ENCODE assay signal across 8 cellular contexts in genomic region chr14:49770212-49770817, GRCh38. TPM values are rescaled to one million over a fixed set of nuclear protein-coding genes. Genes with fewer than 3 reads are reported as not detected.
DNase-seq lines count a peak whose midpoint lies in the region; ATAC-seq and TF ChIP-seq lines count a peak whose summit lies in the region.

No MANE protein-coding gene starts in this region.

- ATAC-seq in heart right ventricle (no peak), left colon (peak; percentile 59), upper lobe of left lung (ENCODE audit: low FRiP score in 2 of 2) (peak in 1 of 2 donors; percentile 24), GM18907 (IDR thresholded peaks at IDR 0.05; ENCODE audit: unreplicated experiment) (no peak), HG02623 (IDR thresholded peaks at IDR 0.05; ENCODE audit: unreplicated experiment) (no peak)
- no peak for ATAC-seq in activated naive CD4-positive, alpha-beta T cell treated with anti-CD3 and anti-CD28 coated beads, Interleukin-2, amount 50 U/mL, for 72 hours

- WGBS in heart right ventricle, 2 donors: 69 to 75% methylated on average over 4 of the region's 4 CpGs
- 52 to 63% methylated on average over 4 of the region's 4 CpGs for WGBS in upper lobe of left lung, 2 donors

- DNase-seq in left ventricle myocardium inferior (no peak), heart right ventricle (no peak), left colon (peak; percentile 47 to 77), upper lobe of left lung (peak in 1 of 2 donors; percentile 46), KG1 (lab: John Stamatoyannopoulos, UW) (no peak)
- no peak for DNase-seq in activated naive CD4-positive, alpha-beta T cell treated with anti-CD3 and anti-CD28 coated beads, Interleukin-2, amount 50 U/mL, for 72 hours (ENCODE audit: low spot score in 2 of 2)

- no peak for TF ChIP-seq POLR2A in upper lobe of left lung (IDR thresholded peaks at IDR 0.05)

- H3K4me3 ChIP-seq in left ventricle myocardium inferior: peak overlapping the region; percentile 99
- H3K4me3 ChIP-seq in heart right ventricle: peak overlapping the region in 5 of 10 donors; percentile 6 to 99 (median 97)
- peak overlapping the region in 3 of 4 donors; percentile 87 to 99 (median 92) for H3K4me3 ChIP-seq in upper lobe of left lung

- intact Hi-C loops in left ventricle myocardium inferior (cut with micrococcal nuclease): no loop called here
- intact Hi-C loops in heart right ventricle (cut with DNase I): loop anchor here in 1 of 10 donors (10.0 kb wide), 1 partner anchor 64 kb away; no protein-coding TSS in a partner anchor
- intact Hi-C loops in left colon (cut with DNase I, micrococcal nuclease): no loop called here

- H3K9me3 Mint-ChIP-seq in activated naive CD4-positive, alpha-beta T cell treated with anti-CD3 and anti-CD28 coated beads, Interleukin-2, amount 50 U/mL, for 72 hours: no peaks in the 10 kb centered on the region

- H3K27ac ChIP-seq in left ventricle myocardium inferior (replicated peaks) (peak overlapping the region; percentile 34), heart right ventricle (peak overlapping the region in 1 of 10 donors; percentile 48), upper lobe of left lung (peak overlapping the region; percentile 93 to 98 (median 97))

- H3K9me3 ChIP-seq in left ventricle myocardium inferior (replicated peaks) (no peaks in the 10 kb centered on the region), heart right ventricle (no peaks in the 10 kb centered on the region), upper lobe of left lung (no peaks in the 10 kb centered on the region)

- peaks cover 4 to 10% of the 10 kb centered on the region in 2 donors for H3K36me3 Mint-ChIP-seq in activated naive CD4-positive, alpha-beta T cell treated with anti-CD3 and anti-CD28 coated beads, Interleukin-2, amount 50 U/mL, for 72 hours

- TF ChIP-seq EP300 in upper lobe of left lung (IDR thresholded peaks at IDR 0.05): no peak

- H3K27me3 ChIP-seq in left ventricle myocardium inferior (ENCODE audit: low read depth) (no peaks in the 10 kb centered on the region), heart right ventricle (no peaks in the 10 kb centered on the region), upper lobe of left lung (no peaks in the 10 kb centered on the region)

- H3K36me3 ChIP-seq in left ventricle myocardium inferior (peaks cover 34% of the 10 kb centered on the region), heart right ventricle (peaks cover 0 to 37% (median 18%) of the 10 kb centered on the region in 9 donors), upper lobe of left lung (peaks cover 8 to 33% (median 11%) of the 10 kb centered on the region in 4 donors)

- H3K4me1 ChIP-seq in left ventricle myocardium inferior: peaks cover 47% of the 10 kb centered on the region
- H3K4me1 ChIP-seq in heart right ventricle: peaks cover 2 to 43% (median 31%) of the 10 kb centered on the region in 9 donors
- H3K4me1 ChIP-seq in upper lobe of left lung: peaks cover 24 to 35% (median 29%) of the 10 kb centered on the region in 4 donors

- peak overlapping the region; percentile 72 to 97 for H3K27ac Mint-ChIP-seq in activated naive CD4-positive, alpha-beta T cell treated with anti-CD3 and anti-CD28 coated beads, Interleukin-2, amount 50 U/mL, for 72 hours

- no peak for TF ChIP-seq CTCF in left ventricle myocardium inferior (IDR thresholded peaks at IDR 0.05; ENCODE audit: borderline replicate concordance)
- TF ChIP-seq CTCF in heart right ventricle (IDR thresholded peaks at IDR 0.05): no peak
- no peak for TF ChIP-seq CTCF in upper lobe of left lung (IDR thresholded peaks at IDR 0.05)

RNA-seq across cellular contexts. Expression of gene KLHDC2, which starts 2.4 kb away (rescaled TPM):
- 85.3 TPM for total RNA-seq in left ventricle myocardium inferior
- total RNA-seq in heart right ventricle: 100 to 1,000 TPM in 1 of 10 donors, 10 to 100 TPM in 9; 68.9 to 106 (median 83.8) TPM
- 10 to 100 TPM; 40.2 to 41.7 TPM for polyA plus RNA-seq in heart right ventricle
- 10 to 100 TPM; 19.1 to 20.6 TPM for total RNA-seq in activated naive CD4-positive, alpha-beta T cell treated with anti-CD3 and anti-CD28 coated beads, Interleukin-2, amount 50 U/mL, for 72 hours
- 10 to 100 TPM; 70.6 to 71.3 TPM for total RNA-seq in left colon
- 10 to 100 TPM; 35.4 to 77.5 (median 53.8) TPM for total RNA-seq in upper lobe of left lung

Comparison
In these comparisons a context has a peak if more than half of its experiments do, and no peak if none do; other contexts are left out.
1. DNase-seq: peak in left colon (2 of 2); none in left ventricle myocardium inferior (single experiment), heart right ventricle (0 of 2), activated naive CD4-positive, alpha-beta T cell treated with anti-CD3 and anti-CD28 coated beads, Interleukin-2, amount 50 U/mL, for 72 hours (0 of 2) and KG1 (single experiment).